27 cellular contexts compared by ENCODE assay signal in genomic region chr6:21317634-21318033, GRCh38.
"Had no signal": no experiment of that assay in that cellular context is flagged by ENCODE, and none has a peak within 500 bp of the region (broad histone marks: within the 10 kb centered on the region; RNA-seq: fewer than 3 reads in every experiment).

No MANE protein-coding gene starts in this region.

- H3K4me3 Mint-ChIP-seq: activated CD4-positive, alpha-beta memory T cell treated with anti-CD3 and anti-CD28 coated beads for 36 hours; activated CD4-positive, alpha-beta T cell treated with anti-CD3 and anti-CD28 coated beads, Interleukin-2, amount 10 ng/mL, durations not matched to agents 24 days and 14 days; activated T-cell treated with anti-CD3 and anti-CD28 coated beads, Interleukin-2, amount 50 U/mL, for 4 hours; central memory CD8-positive, alpha-beta T cell; memory B cell; natural killer cell treated with Interleukin-12 subunit alpha and Interleukin-12 subunit beta and Interleukin-15 and Interleukin-18, amount 100 ng/mL, for 72 hours had no signal

- H3K9me3 ChIP-seq: gastrocnemius medialis, pancreas had no signal

- DNase-seq: activated CD4-positive, alpha-beta memory T cell treated with anti-CD3 and anti-CD28 coated beads for 36 hours; activated CD4-positive, alpha-beta T cell treated with anti-CD3 and anti-CD28 coated beads, Interleukin-2, amount 10 ng/mL, durations not matched to agents 24 days and 14 days; activated CD4-positive, CD25-positive, alpha-beta regulatory T cell treated with anti-CD3 and anti-CD28 coated beads, Interleukin-2, amount 50 U/mL, for 72 hours; activated CD8-positive, alpha-beta memory T cell treated with anti-CD3 and anti-CD28 coated beads, Interleukin-2, amount 50 U/mL, for 48 hours; activated naive CD4-positive, alpha-beta T cell; activated T-cell treated with anti-CD3 and anti-CD28 coated beads, Interleukin-2, amount 50 U/mL, for 4 hours; dermis blood vessel endothelial cell; effector CD4-positive, alpha-beta T cell; gastrocnemius medialis; glutamatergic neuron; islet precursor cell; left cardiac atrium; pancreas; right cardiac atrium; spleen; stimulated activated CD4-positive, alpha-beta T cell treated with anti-CD3 and anti-CD28 coated beads, Interleukin-2, amount 100 ng/mL, for 48 hours; stimulated activated naive CD4-positive, alpha-beta T cell treated with Interleukin-2 at 50 U/mL for 16 hours; T-helper 2 cell had no signal

- H3K4me1 Mint-ChIP-seq: activated CD4-positive, alpha-beta T cell treated with anti-CD3 and anti-CD28 coated beads, Interleukin-2, amount 10 ng/mL, durations not matched to agents 24 days and 14 days; central memory CD8-positive, alpha-beta T cell; memory B cell had no signal

- H3K9me3 Mint-ChIP-seq: central memory CD8-positive, alpha-beta T cell; memory B cell; natural killer cell treated with Interleukin-12 subunit alpha and Interleukin-12 subunit beta and Interleukin-15 and Interleukin-18, amount 100 ng/mL, for 72 hours had no signal

- ATAC-seq: activated naive CD4-positive, alpha-beta T cell treated with anti-CD3 and anti-CD28 coated beads, Interleukin-2, amount 50 U/mL, for 72 hours; activated T-cell treated with anti-CD3 and anti-CD28 coated beads, Interleukin-2, amount 50 U/mL, for 4 hours; gastrocnemius medialis; left cardiac atrium; natural killer cell treated with Interleukin-12 subunit alpha and Interleukin-12 subunit beta and Interleukin-15 and Interleukin-18, amount 100 ng/mL, for 72 hours; right cardiac atrium had no signal

- H3K4me3 ChIP-seq: gastrocnemius medialis, pancreas, spleen, tibial nerve had no signal

- H3K36me3 ChIP-seq: gastrocnemius medialis, pancreas, spleen, tibial nerve had no signal

- H3K27ac Mint-ChIP-seq: activated CD4-positive, alpha-beta memory T cell treated with anti-CD3 and anti-CD28 coated beads for 36 hours; activated CD4-positive, alpha-beta T cell treated with anti-CD3 and anti-CD28 coated beads, Interleukin-2, amount 10 ng/mL, durations not matched to agents 24 days and 14 days; activated naive CD4-positive, alpha-beta T cell treated with anti-CD3 and anti-CD28 coated beads, Interleukin-2, amount 50 U/mL, for 72 hours; activated T-helper 2 cell treated with anti-CD3 and anti-CD28 coated beads, Interferon-gamma antibody, Interleukin-2, Interleukin-4, amounts not matched to agents 10 μg/mL and 5 μg/mL and 100 μg/mL, durations not matched to agents 14 hours and 24 hours and 36 hours; memory B cell; natural killer cell treated with Interleukin-12 subunit alpha and Interleukin-12 subunit beta and Interleukin-15 and Interleukin-18, amount 100 ng/mL, for 72 hours had no signal

- H3K36me3 Mint-ChIP-seq: activated CD4-positive, alpha-beta memory T cell treated with anti-CD3 and anti-CD28 coated beads for 36 hours; memory B cell; natural killer cell treated with Interleukin-12 subunit alpha and Interleukin-12 subunit beta and Interleukin-15 and Interleukin-18, amount 100 ng/mL, for 72 hours had no signal

- H3K4me1 ChIP-seq: gastrocnemius medialis, pancreas, spleen, tibial nerve had no signal

- H3K27me3 ChIP-seq: gastrocnemius medialis, pancreas, spleen, tibial nerve had no signal

- H3K27ac ChIP-seq: epithelial cell of prostate, gastrocnemius medialis, pancreas, spleen, tibial nerve had no signal

- FAIRE-seq: bronchial epithelial cell, colon, pancreas had no signal

- H3K27me3 Mint-ChIP-seq: activated CD4-positive, alpha-beta T cell treated with anti-CD3 and anti-CD28 coated beads, Interleukin-2, amount 10 ng/mL, durations not matched to agents 24 days and 14 days; memory B cell had no signal
